ENCODE assay signal across 8 cellular contexts in genomic region chr5:14628346-14628745, GRCh38. TPM values are rescaled to one million over a fixed set of nuclear protein-coding genes. Genes with fewer than 3 reads are reported as not detected.
A peak's percentile ranks its signal among the peaks of the same experiment; 100 is the strongest.
DNase-seq lines count a peak whose midpoint lies in the region; ATAC-seq and TF ChIP-seq lines count a peak whose summit lies in the region.

No MANE protein-coding gene starts in this region.

- H3K9me3 Mint-ChIP-seq in CD4-positive, CD25-positive, alpha-beta regulatory T cell, result peaks cover 0 to 6% (median 4%) of the 10 kb centered on the region in 7 donors
- no peaks in the 10 kb centered on the region for H3K9me3 Mint-ChIP-seq in activated CD4-positive, alpha-beta T cell treated with anti-CD3 and anti-CD28 coated beads, Interleukin-2, amount 10 ng/mL, durations not matched to agents 7 days and 5 days

- H3K9me3 ChIP-seq in CD4-positive, CD25-positive, alpha-beta regulatory T cell (ENCODE audit: control insufficient read depth in 2 of 2, low read length in 2 of 2), result no peaks in the 10 kb centered on the region

- no peak for TF ChIP-seq EP300 in Ishikawa (IDR thresholded peaks at IDR 0.05; ENCODE audit: borderline replicate concordance)

- no peaks in the 10 kb centered on the region for H3K27me3 ChIP-seq in CD4-positive, CD25-positive, alpha-beta regulatory T cell (ENCODE audit: control insufficient read depth, insufficient read depth, low read length)

- H3K4me1 Mint-ChIP-seq in CD4-positive, CD25-positive, alpha-beta regulatory T cell, result peaks cover 0 to 9% (median 0%) of the 10 kb centered on the region in 4 donors
- no peaks in the 10 kb centered on the region for H3K4me1 Mint-ChIP-seq in activated CD4-positive, alpha-beta T cell treated with anti-CD3 and anti-CD28 coated beads, Interleukin-2, amount 10 ng/mL, durations not matched to agents 7 days and 5 days

- no peaks in the 10 kb centered on the region for H3K4me1 ChIP-seq in CD4-positive, CD25-positive, alpha-beta regulatory T cell (ENCODE audit: control insufficient read depth, insufficient read depth, low read length, poor library complexity, severe bottlenecking)

- POLR2A ChIA-PET in activated CD4-positive, alpha-beta T cell treated with anti-CD3 and anti-CD28 coated beads, Interleukin-2, amount 10 ng/mL, durations not matched to agents 7 days and 5 days (lab: Charles Lee), result no interaction called here

- H3K36me3 Mint-ChIP-seq in CD4-positive, CD25-positive, alpha-beta regulatory T cell, result no peaks in the 10 kb centered on the region
- no peaks in the 10 kb centered on the region for H3K36me3 Mint-ChIP-seq in activated CD4-positive, alpha-beta T cell treated with anti-CD3 and anti-CD28 coated beads, Interleukin-2, amount 10 ng/mL, durations not matched to agents 7 days and 5 days (ENCODE audit: low read depth)

- no peak overlapping the region for H3K27ac Mint-ChIP-seq in CD4-positive, CD25-positive, alpha-beta regulatory T cell
- no peak overlapping the region for H3K27ac Mint-ChIP-seq in activated CD4-positive, alpha-beta T cell treated with anti-CD3 and anti-CD28 coated beads, Interleukin-2, amount 10 ng/mL, durations not matched to agents 7 days and 5 days

- no peak for ATAC-seq in CD4-positive, CD25-positive, alpha-beta regulatory T cell (ENCODE audit: low read depth in 2 of 2)
- ATAC-seq in HG02759 (IDR thresholded peaks at IDR 0.05; ENCODE audit: unreplicated experiment) (no peak), HG03175 (IDR thresholded peaks at IDR 0.05; ENCODE audit: unreplicated experiment) (no peak)

- TF ChIP-seq RAD21 in Ishikawa (IDR thresholded peaks at IDR 0.05; ENCODE audit: low read depth), result no peak

- H3K27me3 Mint-ChIP-seq in CD4-positive, CD25-positive, alpha-beta regulatory T cell, result peaks cover 7% of the 10 kb centered on the region
- no peaks in the 10 kb centered on the region for H3K27me3 Mint-ChIP-seq in activated CD4-positive, alpha-beta T cell treated with anti-CD3 and anti-CD28 coated beads, Interleukin-2, amount 10 ng/mL, durations not matched to agents 7 days and 5 days

- H3K4me3 Mint-ChIP-seq in CD4-positive, CD25-positive, alpha-beta regulatory T cell, result no peak overlapping the region
- H3K4me3 Mint-ChIP-seq in activated CD4-positive, alpha-beta T cell treated with anti-CD3 and anti-CD28 coated beads, Interleukin-2, amount 10 ng/mL, durations not matched to agents 7 days and 5 days, result no peak overlapping the region

- H3K4me3 ChIP-seq in CD4-positive, CD25-positive, alpha-beta regulatory T cell (ENCODE audit: low read depth, low read length), result no peak overlapping the region

- no peak for TF ChIP-seq POLR2A in erythroblast (IDR thresholded peaks at IDR 0.05; ENCODE audit: low read length)

- CTCF ChIA-PET in activated CD4-positive, alpha-beta T cell treated with anti-CD3 and anti-CD28 coated beads, Interleukin-2, amount 10 ng/mL, durations not matched to agents 7 days and 5 days (lab: Charles Lee), result interaction anchor here (0.6 to 1.0 kb wide), 2 partner anchors 137 to 377 kb away, joined by 3 to 6 read pairs; no protein-coding TSS in a partner anchor

- DNase-seq in CD4-positive, CD25-positive, alpha-beta regulatory T cell, result peak; percentile 18 to 69 (median 53)
- DNase-seq in activated CD4-positive, alpha-beta T cell treated with anti-CD3 and anti-CD28 coated beads, Interleukin-2, amount 10 ng/mL, durations not matched to agents 7 days and 5 days, result peak; percentile 77
- peak; percentile 50 to 59 for DNase-seq in erythroblast (lab: John Stamatoyannopoulos, UW)
- peak; percentile 17 to 43 (median 26) for DNase-seq in stimulated activated CD4-positive, alpha-beta T cell treated with anti-CD3 and anti-CD28 coated beads, Interleukin-12 subunit alpha, Interleukin-12 subunit beta, amount 100 ng/mL, for 48 hours (ENCODE audit: low read depth in 2 of 3, low spot score in 1 of 3)
- DNase-seq in NCI-H2171 treated with DMSO at 0.1 percent for 48 hours (lab: John Stamatoyannopoulos, UW), result no peak

- no peaks in the 10 kb centered on the region for H3K36me3 ChIP-seq in CD4-positive, CD25-positive, alpha-beta regulatory T cell (ENCODE audit: control insufficient read depth, insufficient read depth, low read length)

- no peak overlapping the region for H3K27ac ChIP-seq in CD4-positive, CD25-positive, alpha-beta regulatory T cell (ENCODE audit: insufficient read depth, low read length, poor library complexity, severe bottlenecking)

TF ChIP-seq in Ishikawa, 13 proteins besides CTCF, POLR2A, EP300 and RAD21:
- TF ChIP-seq REST (IDR thresholded peaks at IDR 0.05; ENCODE audit: low read depth) (peak; percentile 93), NFIC (IDR thresholded peaks at IDR 0.05) (no peak), TEAD4 (IDR thresholded peaks at IDR 0.05) (peak; percentile 76)

RNA-seq across cellular contexts. Expression of gene OTULIN, which starts 36.2 kb away (rescaled TPM):
- 109 TPM for total RNA-seq in CD4-positive, CD25-positive, alpha-beta regulatory T cell
- 10 to 100 TPM; 22.8 to 37.5 (median 26.8) TPM for polyA plus RNA-seq in CD4-positive, CD25-positive, alpha-beta regulatory T cell
- 10 to 100 TPM; 62.5 to 63.2 TPM for total RNA-seq in activated CD4-positive, alpha-beta T cell treated with anti-CD3 and anti-CD28 coated beads, Interleukin-2, amount 10 ng/mL, durations not matched to agents 7 days and 5 days

RNA-seq across cellular contexts. Expression of gene OTULINL, which starts 46.8 kb away (rescaled TPM):
- total RNA-seq in CD4-positive, CD25-positive, alpha-beta regulatory T cell, result 47.1 TPM
- 10 to 100 TPM; 41.5 to 69.4 (median 51.9) TPM for polyA plus RNA-seq in CD4-positive, CD25-positive, alpha-beta regulatory T cell
- 10 to 100 TPM; 31.4 to 38.7 TPM for total RNA-seq in activated CD4-positive, alpha-beta T cell treated with anti-CD3 and anti-CD28 coated beads, Interleukin-2, amount 10 ng/mL, durations not matched to agents 7 days and 5 days
